ENCODE assay signal across 1 cellular context in the genomic region with DNA sequence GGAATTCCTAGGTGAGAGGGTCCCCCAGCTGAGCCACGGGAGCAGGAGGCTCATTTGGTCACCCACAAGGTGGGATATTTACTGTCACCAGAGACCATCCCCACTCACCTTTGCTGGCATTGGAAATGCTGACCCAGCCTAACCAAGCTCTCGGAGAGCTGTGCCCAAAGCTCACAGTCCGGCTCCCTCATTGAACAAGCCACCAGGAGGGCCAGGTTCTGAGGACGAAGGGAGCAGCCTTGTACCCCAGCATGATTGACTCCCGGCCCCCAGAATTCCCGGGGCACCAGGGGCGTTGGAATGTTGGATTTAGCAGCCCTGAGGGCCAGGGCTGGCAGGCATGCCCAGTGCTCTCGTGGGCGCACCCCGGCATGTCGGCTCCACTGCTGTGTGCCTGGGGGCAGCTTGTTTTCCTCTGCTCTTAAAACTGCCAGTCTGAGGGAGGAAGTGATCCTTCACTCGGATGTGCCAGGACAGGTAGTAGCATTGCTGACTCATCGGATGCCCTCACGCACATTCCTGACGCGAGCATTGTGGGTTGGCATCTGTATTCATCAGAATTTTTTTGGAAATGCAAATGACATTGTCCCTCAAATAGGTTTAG.
TF ChIP-seq lines count a peak whose summit lies in the region.

No MANE protein-coding gene starts in this region.

TF ChIP-seq in GM23338, 12 proteins besides CTCF, POLR2A, EP300 and RAD21 (continued from another document):
- TF ChIP-seq ZNF462 (CRISPR knock-in tag; IDR thresholded peaks at IDR 0.05) (no peak), NANOG (IDR thresholded peaks at IDR 0.05; ENCODE audit: borderline replicate concordance) (no peak)
